ENCODE assay signal across 24 cellular contexts in the genomic region with DNA sequence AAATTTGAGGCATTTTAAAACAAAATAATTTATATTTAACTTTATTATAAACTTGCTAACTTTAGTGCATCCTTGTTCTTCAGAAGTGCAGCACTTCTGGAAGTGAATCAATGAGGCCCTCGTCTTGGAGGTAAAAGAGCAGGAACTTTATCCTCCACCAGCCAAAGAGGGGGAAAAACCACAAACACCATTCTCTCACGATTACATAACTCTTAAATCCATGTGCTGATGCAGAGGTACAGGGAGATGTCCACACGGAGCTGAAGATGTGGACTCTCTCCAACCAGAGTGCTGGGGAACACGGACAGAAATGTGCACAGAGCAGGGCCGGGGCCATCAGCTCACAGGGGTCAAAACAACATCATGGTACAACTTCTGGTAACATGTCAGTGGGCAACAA.
"Had no signal": no experiment of that assay in that cellular context is flagged by ENCODE, and none has a peak within 500 bp of the region (broad histone marks: within the 10 kb centered on the region; RNA-seq: fewer than 3 reads in every experiment).

No MANE protein-coding gene starts in this region.

- DNase-seq: activated CD4-positive, alpha-beta memory T cell treated with anti-CD3 and anti-CD28 coated beads, Interleukin-2, amount 10 ng/mL, durations not matched to agents 7 days and 5 days; activated effector memory CD4-positive, alpha-beta T cell treated with Interleukin-2 at 50 U/mL for 16 hours; activated naive CD4-positive, alpha-beta T cell treated with anti-CD3 and anti-CD28 coated beads for 36 hours; activated T-cell treated with anti-CD3 and anti-CD28 coated beads, Interleukin-2, amount 50 U/mL, for 72 hours; anterior cingulate cortex; colonic mucosa; effector memory CD8-positive, alpha-beta T cell; gastrocnemius medialis; hippocampal formation; left ventricle myocardium inferior; mammary epithelial cell; natural killer cell; stimulated activated CD4-positive, alpha-beta T cell treated with anti-CD3 and anti-CD28 coated beads, Interleukin-1b, Interleukin-23, amount 100 ng/mL, for 48 hours; T-helper 1 cell; testis; upper lobe of left lung had no signal

- H3K27ac ChIP-seq: breast epithelium, colonic mucosa, esophagus muscularis mucosa, gastrocnemius medialis, left ventricle myocardium inferior, prostate gland, right atrium auricular region, testis, upper lobe of left lung had no signal

- H3K27me3 ChIP-seq: breast epithelium, colonic mucosa, dorsolateral prefrontal cortex, esophagus muscularis mucosa, gastrocnemius medialis, right atrium auricular region, testis, upper lobe of left lung had no signal

- H3K4me3 Mint-ChIP-seq: activated CD4-positive, alpha-beta memory T cell treated with anti-CD3 and anti-CD28 coated beads, Interleukin-2, amount 10 ng/mL, durations not matched to agents 7 days and 5 days; activated naive CD4-positive, alpha-beta T cell treated with anti-CD3 and anti-CD28 coated beads for 36 hours; activated T-cell treated with anti-CD3 and anti-CD28 coated beads, Interleukin-2, amount 50 U/mL, for 72 hours; central memory CD8-positive, alpha-beta T cell; effector memory CD8-positive, alpha-beta T cell; mesothelial cell of epicardium; natural killer cell; stimulated activated effector memory CD8-positive, alpha-beta T cell treated with anti-CD3 and anti-CD28 coated beads, Interleukin-12 subunit alpha, Interleukin-12 subunit beta, amount 100 ng/mL, for 72 hours had no signal

- H3K9me3 Mint-ChIP-seq: activated CD4-positive, alpha-beta memory T cell treated with anti-CD3 and anti-CD28 coated beads, Interleukin-2, amount 10 ng/mL, durations not matched to agents 7 days and 5 days; activated naive CD4-positive, alpha-beta T cell treated with anti-CD3 and anti-CD28 coated beads for 36 hours; activated T-cell treated with anti-CD3 and anti-CD28 coated beads, Interleukin-2, amount 50 U/mL, for 72 hours; central memory CD8-positive, alpha-beta T cell; effector memory CD8-positive, alpha-beta T cell; mesothelial cell of epicardium; natural killer cell; stimulated activated effector memory CD8-positive, alpha-beta T cell treated with anti-CD3 and anti-CD28 coated beads, Interleukin-12 subunit alpha, Interleukin-12 subunit beta, amount 100 ng/mL, for 72 hours had no signal

- H3K4me3 ChIP-seq: breast epithelium, colonic mucosa, dorsolateral prefrontal cortex, esophagus muscularis mucosa, gastrocnemius medialis, left ventricle myocardium inferior, prostate gland, right atrium auricular region, testis, upper lobe of left lung had no signal

- H3K36me3 Mint-ChIP-seq: natural killer cell had no signal

- H3K27ac Mint-ChIP-seq: activated CD4-positive, alpha-beta memory T cell treated with anti-CD3 and anti-CD28 coated beads, Interleukin-2, amount 10 ng/mL, durations not matched to agents 7 days and 5 days; activated naive CD4-positive, alpha-beta T cell treated with anti-CD3 and anti-CD28 coated beads for 36 hours; activated T-cell treated with anti-CD3 and anti-CD28 coated beads, Interleukin-2, amount 50 U/mL, for 72 hours; effector memory CD8-positive, alpha-beta T cell; mesothelial cell of epicardium; natural killer cell; stimulated activated effector memory CD8-positive, alpha-beta T cell treated with anti-CD3 and anti-CD28 coated beads, Interleukin-12 subunit alpha, Interleukin-12 subunit beta, amount 100 ng/mL, for 72 hours had no signal

- H3K4me1 Mint-ChIP-seq: activated CD4-positive, alpha-beta memory T cell treated with anti-CD3 and anti-CD28 coated beads, Interleukin-2, amount 10 ng/mL, durations not matched to agents 7 days and 5 days; central memory CD8-positive, alpha-beta T cell; mesothelial cell of epicardium had no signal

- ATAC-seq: activated T-cell treated with anti-CD3 and anti-CD28 coated beads, Interleukin-2, amount 50 U/mL, for 72 hours; effector memory CD8-positive, alpha-beta T cell; gastrocnemius medialis; natural killer cell; stimulated activated effector memory CD8-positive, alpha-beta T cell treated with anti-CD3 and anti-CD28 coated beads, Interleukin-12 subunit alpha, Interleukin-12 subunit beta, amount 100 ng/mL, for 72 hours had no signal

- H3K36me3 ChIP-seq: breast epithelium had no signal

- H3K27me3 Mint-ChIP-seq: activated CD4-positive, alpha-beta memory T cell treated with anti-CD3 and anti-CD28 coated beads, Interleukin-2, amount 10 ng/mL, durations not matched to agents 7 days and 5 days; central memory CD8-positive, alpha-beta T cell; effector memory CD8-positive, alpha-beta T cell had no signal

- H3K4me1 ChIP-seq: breast epithelium, colonic mucosa, gastrocnemius medialis, prostate gland had no signal

- H3K9me3 ChIP-seq: breast epithelium, colonic mucosa, esophagus muscularis mucosa, gastrocnemius medialis, left ventricle myocardium inferior, prostate gland, right atrium auricular region, testis, upper lobe of left lung had no signal
